Comparison of ENCODE assay signal across 1 cellular context in the genomic region with DNA sequence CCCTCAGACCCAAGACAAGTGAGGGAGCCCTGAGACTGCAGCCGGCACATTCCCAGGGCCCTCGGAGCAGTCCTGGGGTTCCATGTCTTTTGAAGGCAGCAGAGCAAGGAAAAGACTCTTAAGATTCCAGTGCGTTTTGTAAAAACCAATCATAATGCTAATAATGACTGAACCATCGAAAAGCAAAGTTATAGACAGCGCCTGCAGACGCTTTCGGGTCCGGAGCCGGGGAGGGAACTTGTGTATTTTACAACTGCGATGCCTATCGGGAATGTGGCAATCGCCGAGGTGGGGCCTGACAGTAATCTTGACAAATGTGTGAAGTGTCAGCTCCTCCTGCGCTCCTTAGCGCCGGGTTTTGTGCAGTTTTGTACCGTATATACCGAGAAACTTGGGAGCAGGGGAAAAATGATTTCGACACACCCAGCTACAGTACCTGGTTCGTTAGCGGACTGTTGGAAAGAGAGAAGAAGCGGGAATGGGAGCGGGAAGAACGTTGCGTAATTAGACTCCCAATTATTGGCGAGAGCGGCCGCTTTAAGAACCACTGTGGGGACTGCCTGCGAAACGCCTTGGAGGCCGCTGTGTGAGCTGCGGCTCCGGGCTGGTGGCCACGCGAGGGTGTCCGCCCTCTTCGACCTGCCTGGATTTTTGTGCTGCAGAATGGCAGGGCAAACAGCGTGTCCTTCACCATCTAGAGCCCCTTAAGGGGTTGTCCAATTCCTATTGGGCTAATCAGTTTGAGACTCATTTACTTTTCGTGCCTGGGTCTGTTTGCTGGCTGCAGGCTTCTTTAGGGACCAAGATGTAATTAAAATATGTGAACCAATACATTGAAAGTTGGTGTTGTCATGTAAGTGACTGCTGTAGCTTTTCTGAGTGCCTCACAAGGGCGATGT.
TF ChIP-seq lines count a peak whose summit lies in the region.

No MANE protein-coding gene starts in this region.

TF ChIP-seq in IMR-90, 13 proteins besides CTCF, POLR2A, EP300 and RAD21:
- TF ChIP-seq SMC3 (IDR thresholded peaks at IDR 0.05; ENCODE audit: low read depth, low read length) (0 out of 2 replicates have a peak, but pooled peaks have one; percentile 2), NFE2L2 (IDR thresholded peaks at IDR 0.05; ENCODE audit: low read depth, low read length) (no peak), CEBPB (IDR thresholded peaks at IDR 0.05; ENCODE audit: low read depth, low read length) (peak; percentile 94)
